In genomic region chr17:47830396-47830907, GRCh38 we compare ENCODE assay signal across 8 cellular contexts. TPM values are rescaled to one million over a fixed set of nuclear protein-coding genes. Genes with fewer than 3 reads are reported as not detected.
A peak's percentile ranks its signal among the peaks of the same experiment; 100 is the strongest.
DNase-seq lines count a peak whose midpoint lies in the region; ATAC-seq, FAIRE-seq and TF ChIP-seq lines count a peak whose summit lies in the region.

No MANE protein-coding gene starts in this region.

- TF ChIP-seq CTCF in BJ (IDR thresholded peaks at IDR 0.05; ENCODE audit: insufficient read depth, low read depth, low read length), result no peak
- TF ChIP-seq CTCF in NB4 (IDR thresholded peaks at IDR 0.05; ENCODE audit: low read depth, low read length), result no peak
- no peak for TF ChIP-seq CTCF in nephron progenitor cell (IDR thresholded peaks at IDR 0.05)

- no peaks in the 10 kb centered on the region for H3K9me3 ChIP-seq in ectodermal cell (ENCODE audit: control insufficient read depth, low read length)

- no peaks in the 10 kb centered on the region for H3K9me3 Mint-ChIP-seq in nephron progenitor cell

- in situ Hi-C loops in KBM-7 (cut with MboI; ENCODE audit: low pct_unique_long_range_greater_than_20kb, low sequenced_read_pairs), result loop anchor here (25.0 kb wide), 1 partner anchor 132 kb away; the partner anchor contains the start of genes CDK5RAP3 and PRR15L

- no peak overlapping the region for H3K27ac ChIP-seq in ectodermal cell (ENCODE audit: insufficient read depth, low read depth, low read length, poor library complexity, severe bottlenecking)

- H3K36me3 ChIP-seq in BJ (ENCODE audit: control insufficient read depth, insufficient read depth, low read length) (peaks cover 8% of the 10 kb centered on the region; the same call in 1 of the 2 replicates), ectodermal cell (ENCODE audit: control insufficient read depth, insufficient read depth, low read length) (peaks cover 17% of the 10 kb centered on the region)

- peak overlapping the region; percentile 91 for H3K4me3 Mint-ChIP-seq in nephron progenitor cell

- DNase-seq in BJ (ENCODE audit: low read depth), result no peak
- no peak for DNase-seq in NB4 (ENCODE audit: low read depth)
- no peak for DNase-seq in nephron progenitor cell
- no peak for DNase-seq in GM19239 (ENCODE audit: insufficient read length, low spot score)
- no peak for DNase-seq in KBM-7
- no peak for DNase-seq in OCI-M1 (lab: John Stamatoyannopoulos, UW)

- no peak for FAIRE-seq in GM19239 (lab: Jason Lieb, UNC)

- H3K27me3 Mint-ChIP-seq in nephron progenitor cell (ENCODE audit: low read depth, poor library complexity), result peaks cover 3% of the 10 kb centered on the region

- H3K27me3 ChIP-seq in BJ (ENCODE audit: control insufficient read depth, insufficient read depth, low read length) (no peaks in the 10 kb centered on the region), ectodermal cell (ENCODE audit: control insufficient read depth, insufficient read depth, low read length, poor library complexity, severe bottlenecking) (no peaks in the 10 kb centered on the region)

- WGBS in ectodermal cell, 2 experiments, result 90% methylated on average over 17 to 18 of the region's 18 CpGs

- H3K4me1 ChIP-seq in ectodermal cell (ENCODE audit: control insufficient read depth, insufficient read depth, low read length), result peaks cover 5% of the 10 kb centered on the region

- TF ChIP-seq POLR2A in NB4 (IDR thresholded peaks at IDR 0.05; ENCODE audit: extremely low read depth, insufficient read length), result no peak

- peak overlapping the region; percentile 72 for H3K4me3 ChIP-seq in BJ (ENCODE audit: low read depth, low read length)
- peak overlapping the region; percentile 99 for H3K4me3 ChIP-seq in NB4 (ENCODE audit: low read depth, low read length)
- H3K4me3 ChIP-seq in ectodermal cell (ENCODE audit: insufficient read depth, low read depth, low read length), result peak overlapping the region; percentile 88

- peaks cover 32% of the 10 kb centered on the region for H3K4me1 Mint-ChIP-seq in nephron progenitor cell

- H3K36me3 Mint-ChIP-seq in nephron progenitor cell (ENCODE audit: low read depth), result peaks cover 16% of the 10 kb centered on the region

- POLR2A ChIA-PET in BJ (lab: Charles Lee), result no interaction called here

- CTCF ChIA-PET in BJ (lab: Yijun Ruan, JAX), result interaction anchor here (1.2 to 3.0 kb wide), 3 partner anchors 9 to 15 kb away, joined by 6 to 17 read pairs (median 12); partner anchors contain the start of genes OSBPL7 and SCRN2

- H3K27ac Mint-ChIP-seq in nephron progenitor cell, result peak overlapping the region; percentile 17

- ATAC-seq in HG03097 (IDR thresholded peaks at IDR 0.05; ENCODE audit: low FRiP score, unreplicated experiment), result no peak

RNA-seq across cellular contexts. Expression of gene MRPL10, which starts 0.9 kb away (rescaled TPM):
- 49.1 and 59.2 TPM in 2 replicates for polyA plus RNA-seq in BJ (2011; rRNA removed)
- polyA minus RNA-seq in BJ (2011; rRNA and poly(A)+ RNA removed), result 48.8 and 77.2 TPM in 2 replicates
- polyA plus RNA-seq in ectodermal cell (2013, experiment 1 of 4), result 69.7 TPM
- polyA plus RNA-seq in ectodermal cell (2013, experiment 2 of 4), result 75.9 TPM
- 73.5 TPM for polyA plus RNA-seq in ectodermal cell (2013, experiment 3 of 4)
- polyA plus RNA-seq in ectodermal cell (2013, experiment 4 of 4), result 87.0 TPM

RNA-seq across cellular contexts. Expression of gene LRRC46, which starts 1.0 kb away (rescaled TPM):
- 0.58 and 0.80 TPM in 2 replicates for polyA plus RNA-seq in BJ (2011; rRNA removed)
- polyA minus RNA-seq in BJ (2011; rRNA and poly(A)+ RNA removed), result 0.52 and 0.87 TPM in 2 replicates
- 1.6 TPM for polyA plus RNA-seq in ectodermal cell (2013, experiment 1 of 4)
- polyA plus RNA-seq in ectodermal cell (2013, experiment 2 of 4), result 1.2 TPM
- polyA plus RNA-seq in ectodermal cell (2013, experiment 3 of 4), result 1.0 TPM
- polyA plus RNA-seq in ectodermal cell (2013, experiment 4 of 4), result 0.49 TPM

RNA-seq across cellular contexts. Expression of gene OSBPL7, which starts 8.9 kb away (rescaled TPM):
- 4.5 and 7.6 TPM in 2 replicates for polyA plus RNA-seq in BJ (2011; rRNA removed)
- polyA minus RNA-seq in BJ (2011; rRNA and poly(A)+ RNA removed), result 6.1 and 9.7 TPM in 2 replicates
- 16.9 TPM for polyA plus RNA-seq in ectodermal cell (2013, experiment 1 of 4)
- 12.4 TPM for polyA plus RNA-seq in ectodermal cell (2013, experiment 2 of 4)
- polyA plus RNA-seq in ectodermal cell (2013, experiment 3 of 4), result 11.9 TPM
- polyA plus RNA-seq in ectodermal cell (2013, experiment 4 of 4), result 16.6 TPM

RNA-seq across cellular contexts. Expression of gene SCRN2, which starts 10.6 kb away (rescaled TPM):
- polyA plus RNA-seq in BJ (2011; rRNA removed), result 18.3 and 41.1 TPM in 2 replicates
- polyA minus RNA-seq in BJ (2011; rRNA and poly(A)+ RNA removed), result 9.4 and 17.3 TPM in 2 replicates
- 67.0 TPM for polyA plus RNA-seq in ectodermal cell (2013, experiment 1 of 4)
- 58.6 TPM for polyA plus RNA-seq in ectodermal cell (2013, experiment 2 of 4)
- 53.7 TPM for polyA plus RNA-seq in ectodermal cell (2013, experiment 3 of 4)
- polyA plus RNA-seq in ectodermal cell (2013, experiment 4 of 4), result 60.5 TPM

RNA-seq across cellular contexts. Expression of gene SP6, which starts 20.5 kb away (rescaled TPM):
- polyA plus RNA-seq in BJ (2011; rRNA removed), result 0.05 and 0.07 TPM in 2 replicates
- polyA minus RNA-seq in BJ (2011; rRNA and poly(A)+ RNA removed), result not detected in 2 replicates
- 6.6 TPM for polyA plus RNA-seq in ectodermal cell (2013, experiment 1 of 4)
- 4.5 TPM for polyA plus RNA-seq in ectodermal cell (2013, experiment 2 of 4)
- polyA plus RNA-seq in ectodermal cell (2013, experiment 3 of 4), result 2.5 TPM
- polyA plus RNA-seq in ectodermal cell (2013, experiment 4 of 4), result 3.0 TPM
